Comparison of ENCODE assay signal across 23 cellular contexts in genomic region chr5:1732238-1732880, GRCh38.
DNase-seq lines count a peak whose midpoint lies in the region; ATAC-seq and TF ChIP-seq lines count a peak whose summit lies in the region.
"Had no signal": no experiment of that assay in that cellular context is flagged by ENCODE, and none has a peak within 500 bp of the region (broad histone marks: within the 10 kb centered on the region; RNA-seq: fewer than 3 reads in every experiment).

No MANE protein-coding gene starts in this region.

- no peaks in the 10 kb centered on the region for H3K4me1 Mint-ChIP-seq in natural killer cell
- no peaks in the 10 kb centered on the region for H3K4me1 Mint-ChIP-seq in natural killer cell treated with Interleukin-12 subunit alpha and Interleukin-12 subunit beta and Interleukin-15 and Interleukin-18, amount 100 ng/mL, for 72 hours (ENCODE audit: low read depth in 2 of 2)
- H3K4me1 Mint-ChIP-seq in central memory CD8-positive, alpha-beta T cell, result no peaks in the 10 kb centered on the region
- H3K4me1 Mint-ChIP-seq: activated naive CD8-positive, alpha-beta T cell treated with anti-CD3 and anti-CD28 coated beads, Interleukin-2, amount 50 U/mL, for 24 hours had no signal

- ATAC-seq in natural killer cell (no peak), GM19351 (IDR thresholded peaks at IDR 0.05; ENCODE audit: unreplicated experiment) (no peak), body of pancreas (no peak)
- ATAC-seq in natural killer cell treated with Interleukin-12 subunit alpha and Interleukin-12 subunit beta and Interleukin-15 and Interleukin-18, amount 100 ng/mL, for 72 hours, result no peak
- no peak for ATAC-seq in central memory CD8-positive, alpha-beta T cell (replicated peaks; ENCODE audit: extremely low read depth, poor library complexity, severe bottlenecking)
- ATAC-seq: activated naive CD8-positive, alpha-beta T cell treated with anti-CD3 and anti-CD28 coated beads, Interleukin-2, amount 50 U/mL, for 24 hours; naive thymus-derived CD8-positive, alpha-beta T cell; psoas muscle had no signal

- H3K27me3 Mint-ChIP-seq in natural killer cell (ENCODE audit: low read depth in 2 of 2), result no peaks in the 10 kb centered on the region
- no peaks in the 10 kb centered on the region for H3K27me3 Mint-ChIP-seq in natural killer cell treated with Interleukin-12 subunit alpha and Interleukin-12 subunit beta and Interleukin-15 and Interleukin-18, amount 100 ng/mL, for 72 hours
- H3K27me3 Mint-ChIP-seq in central memory CD8-positive, alpha-beta T cell, result peaks cover 73% of the 10 kb centered on the region
- H3K27me3 Mint-ChIP-seq: activated naive CD8-positive, alpha-beta T cell treated with anti-CD3 and anti-CD28 coated beads, Interleukin-2, amount 50 U/mL, for 24 hours; dendritic cell treated with granulocyte-macrophage colony-stimulating factor and Interleukin-4, amounts not matched to agents 40 ng/mL and 50 ng/mL, for 4 days had no signal

- H3K4me3 Mint-ChIP-seq in natural killer cell, result no peak overlapping the region
- H3K4me3 Mint-ChIP-seq in natural killer cell treated with Interleukin-12 subunit alpha and Interleukin-12 subunit beta and Interleukin-15 and Interleukin-18, amount 100 ng/mL, for 72 hours, result no peak overlapping the region
- no peak overlapping the region for H3K4me3 Mint-ChIP-seq in central memory CD8-positive, alpha-beta T cell
- H3K4me3 Mint-ChIP-seq: activated naive CD8-positive, alpha-beta T cell treated with anti-CD3 and anti-CD28 coated beads, Interleukin-2, amount 50 U/mL, for 24 hours; dendritic cell treated with granulocyte-macrophage colony-stimulating factor and Interleukin-4, amounts not matched to agents 40 ng/mL and 50 ng/mL, for 4 days; naive thymus-derived CD8-positive, alpha-beta T cell had no signal

- DNase-seq in natural killer cell (peak; percentile 12), osteoblast (ENCODE audit: insufficient read length, low spot score, missing footprints) (peak; percentile 62), vagina (ENCODE audit: extremely low spot score in 2 of 2) (peak; percentile 75 to 91), body of pancreas (no peak), NK-92 (lab: John Stamatoyannopoulos, UW; ENCODE audit: unreplicated experiment) (no peak)
- no peak for DNase-seq in natural killer cell treated with Interleukin-12 subunit alpha and Interleukin-12 subunit beta and Interleukin-15 and Interleukin-18, amount 100 ng/mL, for 72 hours (ENCODE audit: low spot score)
- peak; percentile 5 to 6 for DNase-seq in central memory CD8-positive, alpha-beta T cell (ENCODE audit: low spot score in 2 of 2)
- DNase-seq: activated CD4-positive, alpha-beta T cell treated with anti-CD3 and anti-CD28 coated beads, Interleukin-2, amount 50 U/mL, for 48 hours; activated naive CD8-positive, alpha-beta T cell treated with anti-CD3 and anti-CD28 coated beads, Interleukin-2, amount 50 U/mL, for 24 hours; brain microvascular endothelial cell; DND-41; foreskin fibroblast; mesenchymal stem cell; NCI-H1694; NK-92 treated with Interleukin-12 subunit alpha and Interleukin-12 subunit beta, amount 100 ng/mL, for 24 hours; psoas muscle had no signal

- no peak overlapping the region for H3K4me2 ChIP-seq in osteoblast (ENCODE audit: insufficient read depth, low read length)
- H3K4me2 ChIP-seq: hepatocyte, smooth muscle cell had no signal

- no peak overlapping the region for H3K4me3 ChIP-seq in osteoblast (ENCODE audit: insufficient read depth, low read length)
- no peak overlapping the region for H3K4me3 ChIP-seq in vagina
- H3K4me3 ChIP-seq in body of pancreas, result no peak overlapping the region
- H3K4me3 ChIP-seq: hepatocyte, psoas muscle, smooth muscle cell had no signal

- no peak overlapping the region for H3K27ac Mint-ChIP-seq in natural killer cell
- H3K27ac Mint-ChIP-seq in natural killer cell treated with Interleukin-12 subunit alpha and Interleukin-12 subunit beta and Interleukin-15 and Interleukin-18, amount 100 ng/mL, for 72 hours, result no peak overlapping the region
- H3K27ac Mint-ChIP-seq in central memory CD8-positive, alpha-beta T cell (ENCODE audit: low read depth), result no peak overlapping the region
- H3K27ac Mint-ChIP-seq: activated naive CD8-positive, alpha-beta T cell treated with anti-CD3 and anti-CD28 coated beads, Interleukin-2, amount 50 U/mL, for 24 hours; dendritic cell treated with granulocyte-macrophage colony-stimulating factor and Interleukin-4, amounts not matched to agents 40 ng/mL and 50 ng/mL, for 4 days had no signal

- H3K27me3 ChIP-seq in osteoblast (ENCODE audit: insufficient read depth, low read length) (no peaks in the 10 kb centered on the region), vagina (no peaks in the 10 kb centered on the region), body of pancreas (no peaks in the 10 kb centered on the region)
- H3K27me3 ChIP-seq: brain microvascular endothelial cell, hepatocyte had no signal

- TF ChIP-seq CTCF in natural killer cell (IDR thresholded peaks at IDR 0.05) (no peak), osteoblast (IDR thresholded peaks at IDR 0.05; ENCODE audit: extremely low read depth, low read depth, low read length) (no peak), vagina (IDR thresholded peaks at IDR 0.05) (no peak), body of pancreas (IDR thresholded peaks at IDR 0.05) (no peak)

- H2AFZ ChIP-seq in osteoblast (ENCODE audit: low read length), result no peak overlapping the region
- H2AFZ ChIP-seq: hepatocyte had no signal

- no peaks in the 10 kb centered on the region for H3K9me3 Mint-ChIP-seq in natural killer cell
- H3K9me3 Mint-ChIP-seq in natural killer cell treated with Interleukin-12 subunit alpha and Interleukin-12 subunit beta and Interleukin-15 and Interleukin-18, amount 100 ng/mL, for 72 hours, result no peaks in the 10 kb centered on the region
- no peaks in the 10 kb centered on the region for H3K9me3 Mint-ChIP-seq in central memory CD8-positive, alpha-beta T cell
- H3K9me3 Mint-ChIP-seq: activated naive CD8-positive, alpha-beta T cell treated with anti-CD3 and anti-CD28 coated beads, Interleukin-2, amount 50 U/mL, for 24 hours; dendritic cell treated with granulocyte-macrophage colony-stimulating factor and Interleukin-4, amounts not matched to agents 40 ng/mL and 50 ng/mL, for 4 days; naive thymus-derived CD8-positive, alpha-beta T cell had no signal

- no peaks in the 10 kb centered on the region for H3K4me1 ChIP-seq in osteoblast (ENCODE audit: insufficient read depth, low read length)
- no peaks in the 10 kb centered on the region for H3K4me1 ChIP-seq in vagina
- H3K4me1 ChIP-seq in body of pancreas, result no peaks in the 10 kb centered on the region
- H3K4me1 ChIP-seq: psoas muscle had no signal

- H3K27ac ChIP-seq in osteoblast (ENCODE audit: low read depth, low read length), result no peak overlapping the region
- no peak overlapping the region for H3K27ac ChIP-seq in vagina
- H3K27ac ChIP-seq in body of pancreas, result no peak overlapping the region
- H3K27ac ChIP-seq: brain microvascular endothelial cell, hepatocyte, psoas muscle, RWPE1, VCaP had no signal

- WGBS in body of pancreas, 2 donors, result 75 to 84% methylated on average over 6 to 8 of the region's 8 CpGs

- H3K36me3 ChIP-seq in osteoblast (ENCODE audit: insufficient read depth, low read length) (no peaks in the 10 kb centered on the region), vagina (no peaks in the 10 kb centered on the region), body of pancreas (replicated peaks in 1 of 2; ENCODE audit: insufficient read depth in 1 of 2, low read depth in 2 of 2) (no peaks in the 10 kb centered on the region)
- H3K36me3 ChIP-seq: brain microvascular endothelial cell had no signal

- H4K20me1 ChIP-seq in osteoblast (ENCODE audit: insufficient read depth, low read length), result no peaks in the 10 kb centered on the region

- H3K9me3 ChIP-seq in osteoblast (ENCODE audit: low read depth, low read length) (no peaks in the 10 kb centered on the region), vagina (no peaks in the 10 kb centered on the region), body of pancreas (no peaks in the 10 kb centered on the region)
- H3K9me3 ChIP-seq: psoas muscle had no signal

- H3K36me3 Mint-ChIP-seq in natural killer cell, result no peaks in the 10 kb centered on the region
- no peaks in the 10 kb centered on the region for H3K36me3 Mint-ChIP-seq in natural killer cell treated with Interleukin-12 subunit alpha and Interleukin-12 subunit beta and Interleukin-15 and Interleukin-18, amount 100 ng/mL, for 72 hours
- peaks cover 1% of the 10 kb centered on the region for H3K36me3 Mint-ChIP-seq in central memory CD8-positive, alpha-beta T cell (ENCODE audit: insufficient read depth)
- H3K36me3 Mint-ChIP-seq: naive thymus-derived CD8-positive, alpha-beta T cell had no signal

- TF ChIP-seq POLR2A in vagina (IDR thresholded peaks at IDR 0.05), result no peak
- TF ChIP-seq POLR2A in body of pancreas (IDR thresholded peaks at IDR 0.05), result no peak

- intact Hi-C loops in natural killer cell (cut with micrococcal nuclease), result loop anchor here (10.0 kb wide), 1 partner anchor 282 kb away; no protein-coding TSS in a partner anchor
- intact Hi-C loops in vagina (cut with DNase I), result no loop called here
- intact Hi-C loops in body of pancreas (cut with DNase I), result no loop called here

- H3K79me2 ChIP-seq in osteoblast (ENCODE audit: insufficient read depth, low read length), result no peaks in the 10 kb centered on the region
- H3K79me2 ChIP-seq: hepatocyte had no signal

Comparison
In these comparisons a context has a peak if more than half of its experiments do, and no peak if none do; other contexts are left out.
1. DNase-seq: peak in natural killer cell (single experiment), central memory CD8-positive, alpha-beta T cell (2 of 2), osteoblast (single experiment) and vagina (2 of 2); none in natural killer cell treated with Interleukin-12 subunit alpha and Interleukin-12 subunit beta and Interleukin-15 and Interleukin-18, amount 100 ng/mL, for 72 hours (single experiment), body of pancreas (0 of 4) and NK-92 (single experiment).